ENCODE assay signal across 22 cellular contexts in the genomic region with DNA sequence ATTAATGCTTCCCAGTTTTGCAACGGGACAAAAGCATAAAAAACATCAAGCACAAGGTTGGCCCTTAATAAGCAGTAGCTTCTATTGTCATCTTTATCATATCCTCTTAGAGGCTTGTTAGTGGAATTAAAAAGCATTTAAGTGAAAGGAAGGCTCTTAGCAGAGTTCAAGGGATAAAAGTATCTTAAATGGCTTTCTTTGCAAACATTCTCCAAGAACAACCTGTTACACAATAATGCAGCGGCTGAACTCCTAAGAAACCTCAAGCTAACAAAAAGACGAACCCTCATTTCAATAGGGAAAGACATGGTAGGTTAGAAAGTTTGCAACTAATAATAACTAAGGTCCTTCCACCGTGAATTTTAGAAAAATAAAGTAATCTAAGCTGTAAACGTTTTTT.
"Had no signal": no experiment of that assay in that cellular context is flagged by ENCODE, and none has a peak within 500 bp of the region (broad histone marks: within the 10 kb centered on the region; RNA-seq: fewer than 3 reads in every experiment).

No MANE protein-coding gene starts in this region.

- H3K4me1 ChIP-seq: prostate gland, right atrium auricular region, tibial nerve had no signal

- ATAC-seq: mucosa of descending colon; naive thymus-derived CD4-positive, alpha-beta T cell; sciatic nerve; stimulated activated memory B cell treated with anti-CD40 and anti-IgM and Interleukin-4, amounts not matched to agents 10 μg/mL and 1 μg/mL and 100 μg/mL, for 72 hours had no signal

- H3K36me3 Mint-ChIP-seq: neural progenitor cell had no signal

- H3K36me3 ChIP-seq: neural progenitor cell, prostate gland, right atrium auricular region, thoracic aorta, tibial nerve, upper lobe of left lung had no signal

- H3K4me3 Mint-ChIP-seq: memory B cell; mesothelial cell of epicardium; naive thymus-derived CD4-positive, alpha-beta T cell; nephron; neural progenitor cell; stimulated activated memory B cell treated with anti-CD40 and anti-IgM and Interleukin-4, amounts not matched to agents 10 μg/mL and 1 μg/mL and 100 μg/mL, for 72 hours; stimulated activated naive CD8-positive, alpha-beta T cell treated with anti-CD3 and anti-CD28 coated beads, Interleukin-15, Interleukin-2, amounts not matched to agents 100 ng/mL and 50 ng/mL, for 24 hours had no signal

- H3K27ac ChIP-seq: dorsolateral prefrontal cortex, neural progenitor cell, prostate gland, right atrium auricular region, thoracic aorta, tibial nerve, upper lobe of left lung had no signal

- H3K27ac Mint-ChIP-seq: memory B cell; mesothelial cell of epicardium; naive thymus-derived CD4-positive, alpha-beta T cell; nephron; neural progenitor cell; stimulated activated memory B cell treated with anti-CD40 and anti-IgM and Interleukin-4, amounts not matched to agents 10 μg/mL and 1 μg/mL and 100 μg/mL, for 72 hours; stimulated activated naive CD8-positive, alpha-beta T cell treated with anti-CD3 and anti-CD28 coated beads, Interleukin-15, Interleukin-2, amounts not matched to agents 100 ng/mL and 50 ng/mL, for 24 hours had no signal

- H3K4me3 ChIP-seq: dorsolateral prefrontal cortex, lung, mucosa of descending colon, neural progenitor cell, prostate gland, right atrium auricular region, thoracic aorta, tibial nerve, upper lobe of left lung had no signal

- H3K9me3 ChIP-seq: mucosa of descending colon, prostate gland, right atrium auricular region, thoracic aorta, tibial nerve, upper lobe of left lung had no signal

- H3K27me3 ChIP-seq: neural progenitor cell, right atrium auricular region, tibial nerve, upper lobe of left lung had no signal

- H3K4me2 ChIP-seq: neural progenitor cell had no signal

- H2AFZ ChIP-seq: neural progenitor cell had no signal

- H3K9me3 Mint-ChIP-seq: memory B cell; mesothelial cell of epicardium; nephron; neural progenitor cell; stimulated activated memory B cell treated with anti-CD40 and anti-IgM and Interleukin-4, amounts not matched to agents 10 μg/mL and 1 μg/mL and 100 μg/mL, for 72 hours; stimulated activated naive CD8-positive, alpha-beta T cell treated with anti-CD3 and anti-CD28 coated beads, Interleukin-15, Interleukin-2, amounts not matched to agents 100 ng/mL and 50 ng/mL, for 24 hours had no signal

- H3K27me3 Mint-ChIP-seq: memory B cell; stimulated activated memory B cell treated with anti-CD40 and anti-IgM and Interleukin-4, amounts not matched to agents 10 μg/mL and 1 μg/mL and 100 μg/mL, for 72 hours; stimulated activated naive CD8-positive, alpha-beta T cell treated with anti-CD3 and anti-CD28 coated beads, Interleukin-15, Interleukin-2, amounts not matched to agents 100 ng/mL and 50 ng/mL, for 24 hours had no signal

- FAIRE-seq: colon, frontal cortex, keratinocyte, urothelium cell line had no signal

- DNase-seq: dorsolateral prefrontal cortex; effector CD4-positive, alpha-beta T cell; mucosa of descending colon; naive thymus-derived CD4-positive, alpha-beta T cell; stimulated activated CD4-positive, alpha-beta T cell treated with anti-CD3 and anti-CD28 coated beads, Interleukin-4, amount 100 ng/mL, for 4 hours; upper lobe of left lung had no signal

- H3K9ac ChIP-seq: neural progenitor cell had no signal
